14 cellular contexts compared by ENCODE assay signal in the genomic region with DNA sequence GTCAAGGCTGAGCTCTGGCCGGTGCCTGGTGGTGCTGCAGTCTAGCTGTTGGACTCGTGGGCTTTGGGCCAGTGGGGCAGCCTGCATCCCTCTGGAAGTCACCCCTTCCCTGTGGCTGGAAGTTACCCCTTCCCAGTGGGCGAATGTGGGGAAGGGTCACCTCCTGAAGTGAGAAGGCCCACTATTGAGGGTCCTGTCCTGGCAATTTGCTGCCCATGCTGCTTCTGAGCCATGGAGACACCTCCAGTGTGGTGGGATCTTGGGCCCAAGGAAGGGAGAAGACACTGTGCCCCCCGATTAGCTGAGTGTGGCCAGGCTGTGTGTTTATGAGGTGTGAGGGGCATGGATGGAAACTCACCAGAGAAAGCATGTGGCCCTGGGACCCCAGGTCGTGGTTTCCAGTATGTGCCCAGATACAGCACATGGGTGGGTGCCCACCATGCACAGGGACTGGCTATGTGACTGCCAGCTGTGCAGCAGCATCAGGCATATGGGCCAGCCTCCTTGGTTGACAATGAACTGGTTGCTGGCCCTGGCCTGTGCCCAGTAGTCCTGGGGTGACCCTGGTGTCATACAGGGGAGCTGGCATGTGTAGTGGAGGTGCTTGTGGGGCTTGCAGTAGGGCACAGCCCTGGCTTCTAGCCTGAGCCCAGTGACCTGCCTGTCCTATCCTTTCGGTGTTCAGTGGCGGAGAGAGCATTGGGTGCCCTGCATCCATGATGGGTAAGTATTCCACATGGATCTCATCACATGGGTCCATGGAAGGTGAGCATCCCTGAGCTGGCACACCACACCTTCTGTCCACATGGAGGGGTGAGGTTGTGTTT.
DNase-seq lines count a peak whose midpoint lies in the region; ATAC-seq and TF ChIP-seq lines count a peak whose summit lies in the region.
"Had no signal": no experiment of that assay in that cellular context is flagged by ENCODE, and none has a peak within 500 bp of the region (broad histone marks: within the 10 kb centered on the region; RNA-seq: fewer than 3 reads in every experiment).

No MANE protein-coding gene starts in this region.

- H3K36me3 Mint-ChIP-seq in progenitor cell of endocrine pancreas (ENCODE audit: insufficient read depth) (peaks cover 4% of the 10 kb centered on the region), MCF 10A (ENCODE audit: insufficient read depth, unreplicated experiment) (peaks cover 4% of the 10 kb centered on the region)

- no peak for ATAC-seq in GM21360 (IDR thresholded peaks at IDR 0.05; ENCODE audit: unreplicated experiment)

- no peak overlapping the region for H3K27ac ChIP-seq in left ventricle myocardium inferior (replicated peaks)

- no peak overlapping the region for H3K4me3 ChIP-seq in left ventricle myocardium inferior

- H3K9me3 Mint-ChIP-seq in progenitor cell of endocrine pancreas (ENCODE audit: low read depth) (peaks cover 26% of the 10 kb centered on the region), MCF 10A (ENCODE audit: unreplicated experiment) (peaks cover 11% of the 10 kb centered on the region)

- H3K4me1 ChIP-seq in left ventricle myocardium inferior, result no peaks in the 10 kb centered on the region
- H3K4me1 ChIP-seq: BE2C had no signal

- peaks cover 88% of the 10 kb centered on the region for H3K9me3 ChIP-seq in left ventricle myocardium inferior (replicated peaks)

- intact Hi-C loops in left ventricle myocardium inferior (cut with micrococcal nuclease) (no loop called here), MCF 10A (cut with micrococcal nuclease) (no loop called here)

- H3K27me3 ChIP-seq in left ventricle myocardium inferior (ENCODE audit: low read depth), result no peaks in the 10 kb centered on the region
- H3K27me3 ChIP-seq: BE2C had no signal

- H3K4me1 Mint-ChIP-seq in progenitor cell of endocrine pancreas (ENCODE audit: low read depth) (no peaks in the 10 kb centered on the region), MCF 10A (ENCODE audit: insufficient read depth, unreplicated experiment) (no peaks in the 10 kb centered on the region)
- H3K4me1 Mint-ChIP-seq: mesothelial cell of epicardium had no signal

- DNase-seq in GM13977 (ENCODE audit: low spot score) (peak; percentile 3), left ventricle myocardium inferior (peak; percentile 7), progenitor cell of endocrine pancreas (ENCODE audit: low spot score, unreplicated experiment) (peak; percentile 3), SW480 (ENCODE audit: low spot score) (no peak), MCF 10A (ENCODE audit: unreplicated experiment) (no peak)
- peak; percentile 30 for DNase-seq in activated CD8-positive, alpha-beta memory T cell treated with anti-CD3 and anti-CD28 coated beads for 24 hours
- DNase-seq: effector memory CD4-positive, alpha-beta T cell; foreskin fibroblast; NCI-H1436 treated with DMSO at 0.1 percent for 48 hours; NCI-H446 treated with DMSO at 0.1 percent for 48 hours; stimulated activated CD4-positive, alpha-beta T cell treated with anti-CD3 and anti-CD28 coated beads, Interleukin-12 subunit alpha, Interleukin-12 subunit beta, amount 100 ng/mL, for 4 hours had no signal

- H3K4me3 Mint-ChIP-seq in progenitor cell of endocrine pancreas (ENCODE audit: low read depth) (no peak overlapping the region), MCF 10A (ENCODE audit: unreplicated experiment) (no peak overlapping the region)
- H3K4me3 Mint-ChIP-seq: mesothelial cell of epicardium had no signal

- H3K27ac Mint-ChIP-seq in progenitor cell of endocrine pancreas, result no peak overlapping the region
- H3K27ac Mint-ChIP-seq in MCF 10A (ENCODE audit: low read depth, unreplicated experiment), result no peak overlapping the region
- H3K27ac Mint-ChIP-seq: mesothelial cell of epicardium had no signal

- POLR2A ChIA-PET in MCF 10A (lab: Yijun Ruan, JAX), result no interaction called here

- in situ Hi-C loops in GM13977 (cut with MboI; ENCODE audit: low pct_unique_long_range_greater_than_20kb, low sequenced_read_pairs, unreplicated experiment), result no loop called here

- no peaks in the 10 kb centered on the region for H3K36me3 ChIP-seq in left ventricle myocardium inferior
- H3K36me3 ChIP-seq: BE2C had no signal

- BruUV-seq in MCF 10A (replicated peaks; lab: Mats Ljungman, UMichigan), result no TSS peak

- CTCF ChIA-PET in MCF 10A (lab: Yijun Ruan, JAX), result no interaction called here

- TF ChIP-seq CTCF in GM13977 (IDR thresholded peaks at IDR 0.05; ENCODE audit: extremely low read depth, insufficient read depth, missing control alignments) (no peak), left ventricle myocardium inferior (IDR thresholded peaks at IDR 0.05; ENCODE audit: borderline replicate concordance) (no peak), progenitor cell of endocrine pancreas (IDR thresholded peaks at IDR 0.05; ENCODE audit: unreplicated experiment) (no peak), MCF 10A (IDR thresholded peaks at IDR 0.05; ENCODE audit: unreplicated experiment) (no peak)

- H3K27me3 Mint-ChIP-seq in progenitor cell of endocrine pancreas (no peaks in the 10 kb centered on the region), MCF 10A (ENCODE audit: insufficient read depth, unreplicated experiment) (no peaks in the 10 kb centered on the region)

Comparison
In these comparisons a context has a peak if more than half of its experiments do, and no peak if none do; other contexts are left out.
1. DNase-seq: peak in GM13977 (single experiment), activated CD8-positive, alpha-beta memory T cell treated with anti-CD3 and anti-CD28 coated beads for 24 hours (single experiment), left ventricle myocardium inferior (single experiment) and progenitor cell of endocrine pancreas (single experiment); none in SW480 (single experiment) and MCF 10A (single experiment).